In genomic region chr14:23061995-23062394, GRCh38 we compare ENCODE assay signal across 9 cellular contexts. TPM values are rescaled to one million over a fixed set of nuclear protein-coding genes. Genes with fewer than 3 reads are reported as not detected.
DNase-seq lines count a peak whose midpoint lies in the region; ATAC-seq and TF ChIP-seq lines count a peak whose summit lies in the region.
"Had no signal": no experiment of that assay in that cellular context is flagged by ENCODE, and none has a peak within 500 bp of the region (broad histone marks: within the 10 kb centered on the region; RNA-seq: fewer than 3 reads in every experiment).

No MANE protein-coding gene starts in this region.

- H3K27me3 Mint-ChIP-seq in immature natural killer cell (ENCODE audit: low read depth in 3 of 3), result peaks cover under 1 to 6% (median 5%) of the 10 kb centered on the region in 3 donors

- TF ChIP-seq EP300 in transverse colon (IDR thresholded peaks at IDR 0.05; ENCODE audit: low read depth), result no peak

- WGBS in transverse colon (ENCODE audit: low coverage in 1 of 2), 2 donors, result 28% methylated on average over 4 of the region's 4 CpGs; no CpG with 5 or more reads in 1 of the 2 donors

- no peak for TF ChIP-seq POLR2A in transverse colon (IDR thresholded peaks at IDR 0.05)

- H3K4me3 Mint-ChIP-seq in immature natural killer cell, result no peak overlapping the region

- H3K4me1 Mint-ChIP-seq in immature natural killer cell, result peaks cover 7% of the 10 kb centered on the region in 2 donors

- H3K27me3 ChIP-seq in left lung, result peaks cover 0 to 4% of the 10 kb centered on the region in 2 donors
- H3K27me3 ChIP-seq in transverse colon, result no peaks in the 10 kb centered on the region

- peaks cover 0 to 1% (median 0%) of the 10 kb centered on the region in 6 donors for H3K9me3 Mint-ChIP-seq in immature natural killer cell

- ATAC-seq in left lung, result peak; percentile 44

- H3K4me3 ChIP-seq in left lung, result no peak overlapping the region
- no peak overlapping the region for H3K4me3 ChIP-seq in transverse colon

- H3K27ac ChIP-seq in left lung, result peak overlapping the region in 1 of 2 donors; percentile 45
- H3K27ac ChIP-seq in transverse colon, result peak overlapping the region in 2 of 4 donors; percentile 4 to 39

- in situ Hi-C loops in T47D (cut with HindIII; ENCODE audit: low pct_unique_long_range_greater_than_20kb, low sequenced_read_pairs), result no loop called here
- in situ Hi-C loops in transverse colon (cut with MboI; ENCODE audit: low pct_ligation_motif_present in 1 of 4, low pct_unique_long_range_greater_than_20kb in 1 of 4, low sequenced_read_pairs in 3 of 4), result loop anchor here in 2 of 4 donors (10.0 kb wide), 2 partner anchors 77 to 87 kb away; partner anchors contain the start of gene AJUBA (in 1 of the 2)

- H3K4me1 ChIP-seq in left lung (peaks cover under 1 to 25% of the 10 kb centered on the region in 2 donors), transverse colon (peaks cover 2 to 13% (median 9%) of the 10 kb centered on the region in 4 donors)

- DNase-seq in HS-27A (ENCODE audit: low read depth) (peak; percentile 94), T47D (ENCODE audit: low read depth in 1 of 2, low spot score in 1 of 2) (peak; percentile 49 to 65), left lung (peak in 1 of 2 donors; percentile 68), transverse colon (peak; percentile 43), activated T-cell treated with anti-CD3 and anti-CD28 coated beads for 4 hours (no peak), NCI-H1694 treated with DMSO at 0.1 percent for 48 hours (lab: John Stamatoyannopoulos, UW) (no peak), immature natural killer cell (no peak)
- DNase-seq in central memory CD4-positive, alpha-beta T cell, result no peak
- DNase-seq: effector CD4-positive, alpha-beta T cell had no signal

- peak overlapping the region in 1 of 6 donors; percentile 66 for H3K27ac Mint-ChIP-seq in immature natural killer cell

- TF ChIP-seq CTCF in left lung (IDR thresholded peaks at IDR 0.05) (no peak), transverse colon (IDR thresholded peaks at IDR 0.05) (no peak)

- H3K9me3 ChIP-seq in left lung (no peaks in the 10 kb centered on the region), transverse colon (no peaks in the 10 kb centered on the region)

- intact Hi-C loops in left lung (cut with DNase I) (no loop called here), transverse colon (cut with DNase I; ENCODE audit: low total_unique reads) (no loop called here)

- peaks cover 4 to 33% (median 17%) of the 10 kb centered on the region in 3 donors for H3K36me3 Mint-ChIP-seq in immature natural killer cell

- H3K36me3 ChIP-seq in left lung (peaks cover 5 to 87% of the 10 kb centered on the region in 2 donors), transverse colon (peaks cover 0 to 70% (median 32%) of the 10 kb centered on the region in 4 donors)

RNA-seq across cellular contexts. Expression of gene CDH24, which starts 4.7 kb away (rescaled TPM):
- total RNA-seq in left lung (1 to 10 TPM; 6.1 to 9.2 TPM), transverse colon (1 to 10 TPM; 1.2 to 6.0 (median 4.2) TPM)
- 1 to 10 TPM in 1 of 3 donors, under 1 TPM in 2; 0.64 to 1.2 (median 0.78) TPM for polyA plus RNA-seq in immature natural killer cell

RNA-seq across cellular contexts. Expression of gene PSMB11, which starts 20.0 kb away (rescaled TPM):
- total RNA-seq in left lung (not detected), transverse colon (not detected)
- polyA plus RNA-seq in immature natural killer cell, result not detected

RNA-seq across cellular contexts. Expression of gene PSMB5, which starts 27.3 kb away (rescaled TPM):
- total RNA-seq in left lung (100 to 1,000 TPM; 114 to 140 TPM), transverse colon (10 to 100 TPM in 3 of 4 donors, 1 to 10 TPM in 1; 8.6 to 85.1 (median 42.5) TPM)
- polyA plus RNA-seq in immature natural killer cell, result 10 to 100 TPM; 25.6 to 54.3 (median 39.7) TPM

RNA-seq across cellular contexts. Expression of gene ACIN1, which starts 32.9 kb away (rescaled TPM):
- total RNA-seq in left lung (100 to 1,000 TPM; 137 to 159 TPM), transverse colon (100 to 1,000 TPM; 137 to 303 (median 222) TPM)
- polyA plus RNA-seq in immature natural killer cell, result 10 to 100 TPM in 1 of 3 donors, 1 to 10 TPM in 1, under 1 TPM in 1; 0.40 to 15.0 (median 4.5) TPM

RNA-seq across cellular contexts. Expression of gene C14orf119, which starts 33.3 kb away (rescaled TPM):
- total RNA-seq in left lung, result 10 to 100 TPM; 52.6 to 67.6 TPM
- total RNA-seq in transverse colon, result 10 to 100 TPM in 3 of 4 donors, 1 to 10 TPM in 1; 3.6 to 33.7 (median 32.0) TPM
- polyA plus RNA-seq in immature natural killer cell, result 100 to 1,000 TPM in 2 of 3 donors, 10 to 100 TPM in 1; 85.2 to 184 (median 135) TPM

Comparison
In these comparisons a context has a peak if more than half of its experiments do, and no peak if none do; other contexts are left out.
1. DNase-seq: peak in HS-27A (single experiment), T47D (2 of 2) and transverse colon (single experiment); none in activated T-cell treated with anti-CD3 and anti-CD28 coated beads for 4 hours (single experiment), NCI-H1694 treated with DMSO at 0.1 percent for 48 hours (single experiment), immature natural killer cell (0 of 3) and central memory CD4-positive, alpha-beta T cell (single experiment).